Comparison of ENCODE assay signal across 1 cellular context in genomic region chrX:34918091-34918736, GRCh38.
TF ChIP-seq lines count a peak whose summit lies in the region.

No MANE protein-coding gene starts in this region.

TF ChIP-seq in SK-N-SH, 30 proteins besides CTCF, POLR2A, EP300 and RAD21 (continued from another document):
- no peak for TF ChIP-seq IRF3 (IDR thresholded peaks at IDR 0.05; ENCODE audit: low read depth, low read length)
- TF ChIP-seq ELF1 (IDR thresholded peaks at IDR 0.05) = no peak
- TF ChIP-seq USF2 (IDR thresholded peaks at IDR 0.05; ENCODE audit: borderline replicate concordance, low read depth, low read length) = no peak
- no peak for TF ChIP-seq TAF1 (IDR thresholded peaks at IDR 0.05; ENCODE audit: borderline replicate concordance, low read depth, low read length)
- TF ChIP-seq RCOR1 (IDR thresholded peaks at IDR 0.05; ENCODE audit: low read length) = no peak
- TF ChIP-seq FOXJ3 (CRISPR knock-in tag; IDR thresholded peaks at IDR 0.05) = no peak
- TF ChIP-seq RFX5 (IDR thresholded peaks at IDR 0.05; ENCODE audit: low read length) = no peak
TF ChIP-seq in SK-N-SH: peak in this region for 0.
